26 cellular contexts compared by ENCODE assay signal in the genomic region with DNA sequence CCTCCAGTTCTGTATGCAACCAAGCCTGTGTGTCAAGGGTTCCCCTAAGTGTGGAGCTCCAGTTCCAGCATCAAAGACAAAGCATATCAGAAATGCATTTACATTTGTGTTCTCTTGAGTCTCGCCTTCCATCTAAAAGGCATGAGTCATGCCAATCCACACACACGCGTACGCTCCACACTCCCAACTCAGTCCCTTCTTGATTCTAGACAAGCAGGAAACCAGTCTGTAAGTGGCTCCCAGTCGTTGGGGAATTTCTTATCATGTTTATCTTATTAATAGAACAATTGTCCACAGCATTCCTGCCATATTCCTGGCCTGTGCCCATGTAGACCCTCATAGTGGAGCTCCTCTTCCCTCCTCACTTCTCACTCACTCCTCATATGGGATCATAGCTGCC.
"Had no signal": no experiment of that assay in that cellular context is flagged by ENCODE, and none has a peak within 500 bp of the region (broad histone marks: within the 10 kb centered on the region; RNA-seq: fewer than 3 reads in every experiment).

No MANE protein-coding gene starts in this region.

- H3K4me3 ChIP-seq: dorsolateral prefrontal cortex, gastroesophageal sphincter, heart left ventricle, hepatocyte, neural progenitor cell, right atrium auricular region, sigmoid colon, skin epidermis, spleen, thoracic aorta, tibial nerve, upper lobe of left lung had no signal

- H3K27me3 ChIP-seq: dorsolateral prefrontal cortex, heart left ventricle, hepatocyte, right atrium auricular region, sigmoid colon, tibial nerve, upper lobe of left lung had no signal

- H3K4me2 ChIP-seq: hepatocyte, neural progenitor cell had no signal

- ATAC-seq: esophagus mucosa; gastroesophageal sphincter; heart left ventricle; left lobe of liver; naive thymus-derived CD4-positive, alpha-beta T cell; stimulated activated memory B cell treated with anti-CD40 and anti-IgM and Interleukin-4, amounts not matched to agents 10 μg/mL and 1 μg/mL and 100 μg/mL, for 72 hours; stimulated activated naive CD8-positive, alpha-beta T cell treated with anti-CD3 and anti-CD28 coated beads, Interleukin-15, Interleukin-2, amounts not matched to agents 100 U/mL and 50 U/mL, for 24 hours had no signal

- H2AFZ ChIP-seq: hepatocyte, neural progenitor cell, parathyroid adenoma had no signal

- H3K4me1 ChIP-seq: gastroesophageal sphincter, heart left ventricle, parathyroid adenoma, right atrium auricular region, sigmoid colon, spleen, tibial nerve, upper lobe of left lung had no signal

- FAIRE-seq: kidney had no signal

- H3K9ac ChIP-seq: neural progenitor cell, parathyroid adenoma had no signal

- H3K9me3 ChIP-seq: gastroesophageal sphincter, heart left ventricle, right atrium auricular region, sigmoid colon, spleen, thoracic aorta, tibial nerve, upper lobe of left lung had no signal

- DNase-seq: cortex of kidney; dorsolateral prefrontal cortex; effector CD4-positive, alpha-beta T cell; foreskin fibroblast; heart left ventricle; kidney; mesendoderm; midbrain; naive thymus-derived CD4-positive, alpha-beta T cell; sigmoid colon; spleen; stimulated activated CD4-positive, alpha-beta T cell treated with anti-CD3 and anti-CD28 coated beads, Interleukin-4, amount 100 ng/mL, for 4 hours; stimulated activated naive CD8-positive, alpha-beta T cell treated with anti-CD3 and anti-CD28 coated beads, Interleukin-15, Interleukin-2, amounts not matched to agents 100 U/mL and 50 U/mL, for 24 hours; upper lobe of left lung had no signal

- H3K27ac ChIP-seq: dorsolateral prefrontal cortex, epithelial cell of prostate, gastroesophageal sphincter, heart left ventricle, hepatocyte, neural progenitor cell, parathyroid adenoma, right atrium auricular region, sigmoid colon, skin epidermis, spleen, thoracic aorta, tibial nerve, upper lobe of left lung had no signal

- H3K79me2 ChIP-seq: hepatocyte, parathyroid adenoma had no signal

- H3K36me3 ChIP-seq: gastroesophageal sphincter, heart left ventricle, neural progenitor cell, right atrium auricular region, sigmoid colon, spleen, thoracic aorta, tibial nerve, upper lobe of left lung had no signal
